In the genomic region with DNA sequence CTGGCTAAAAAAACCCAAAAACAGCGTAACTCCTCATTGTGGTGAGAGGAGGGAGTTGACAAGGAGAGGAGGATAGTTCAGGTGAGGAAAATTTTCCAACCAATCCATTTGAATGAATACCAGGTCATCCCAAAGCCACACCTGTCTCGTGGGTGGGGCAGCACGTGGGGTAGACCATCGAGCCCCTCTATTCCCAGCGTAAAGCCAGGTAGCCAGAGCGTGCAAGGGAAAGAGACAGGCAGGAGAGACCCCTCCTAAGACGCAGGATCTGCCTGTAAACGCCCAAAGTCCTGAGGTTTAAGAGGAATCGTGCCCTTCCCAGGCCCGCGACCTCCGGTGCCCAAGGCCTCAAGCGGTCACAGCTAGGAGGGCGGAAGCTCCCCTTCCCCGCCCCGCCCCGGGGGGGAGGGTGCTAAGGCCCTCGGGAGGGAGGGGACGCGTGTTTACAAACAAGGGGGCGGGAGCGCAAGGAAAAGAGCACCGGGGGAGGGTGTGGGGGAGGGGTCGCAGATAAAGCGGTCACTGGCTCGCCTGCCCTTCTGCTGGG, we compare ENCODE assay signal across 8 cellular contexts. TPM values are rescaled to one million over a fixed set of nuclear protein-coding genes. Genes with fewer than 3 reads are reported as not detected.
A peak's percentile ranks its signal among the peaks of the same experiment; 100 is the strongest.
DNase-seq lines count a peak whose midpoint lies in the region; ATAC-seq, FAIRE-seq and TF ChIP-seq lines count a peak whose summit lies in the region.

No MANE protein-coding gene starts in this region.

- DNase-seq in A673 (ENCODE audit: low spot score) (peak; percentile 77), GM18507 (ENCODE audit: extremely low spot score, insufficient read length, low read depth) (peak; percentile 69), NOMO-1 treated with DMSO at 0.1 percent for 48 hours (lab: John Stamatoyannopoulos, UW; ENCODE audit: unreplicated experiment) (peak; percentile 70), fibroblast of mammary gland (ENCODE audit: low read depth) (peak; percentile 55), neural progenitor cell (ENCODE audit: low spot score) (peak; percentile 92), tibial nerve (ENCODE audit: low spot score in 2 of 2) (no peak)
- DNase-seq in activated T-cell treated with anti-CD3 and anti-CD28 coated beads, Interleukin-2, amount 50 U/mL, for 48 hours = peak; percentile 84 to 85

- H3K4me3 ChIP-seq in A673 (ENCODE audit: low read depth, low read length, poor library complexity, severe bottlenecking) (peak overlapping the region; percentile 80), fibroblast of mammary gland (ENCODE audit: control insufficient read depth, low read depth, low read length) (peak overlapping the region; percentile 99), neural progenitor cell (peak overlapping the region; percentile 88), tibial nerve (peak overlapping the region; percentile 60 to 91 (median 84))

- peak overlapping the region; percentile 99 for H3K4me3 Mint-ChIP-seq in neural progenitor cell

- no peak for TF ChIP-seq CTCF in A673 (conservative IDR thresholded peaks at IDR 0.05; ENCODE audit: low read depth, low read length)
- TF ChIP-seq CTCF in fibroblast of mammary gland (conservative IDR thresholded peaks at IDR 0.05; ENCODE audit: control insufficient read depth, insufficient read depth, low read depth, low read length) = no peak
- no peak for TF ChIP-seq CTCF in neural progenitor cell (IDR thresholded peaks at IDR 0.05)
- no peak for TF ChIP-seq CTCF in tibial nerve (IDR thresholded peaks at IDR 0.05)

- H3K27me3 ChIP-seq in A673 (replicated peaks; ENCODE audit: insufficient read depth, low read depth, low read length, poor library complexity) (no peaks in the 10 kb centered on the region), neural progenitor cell (no peaks in the 10 kb centered on the region), tibial nerve (no peaks in the 10 kb centered on the region)

- TF ChIP-seq EP300 in tibial nerve (IDR thresholded peaks at IDR 0.05) = no peak

- FAIRE-seq in GM18507 (lab: Jason Lieb, UNC) = peak; percentile 41

- H3K9me3 Mint-ChIP-seq in neural progenitor cell = no peaks in the 10 kb centered on the region

- peak overlapping the region; percentile 97 for H2AFZ ChIP-seq in neural progenitor cell (replicated peaks)

- peak overlapping the region; percentile 93 for H3K9ac ChIP-seq in neural progenitor cell

- no peak for TF ChIP-seq POLR2A in tibial nerve (IDR thresholded peaks at IDR 0.05)

- H3K27ac ChIP-seq in A673 (ENCODE audit: low read depth, low read length, poor library complexity, severe bottlenecking) = peak overlapping the region; percentile 95
- H3K27ac ChIP-seq in neural progenitor cell = peak overlapping the region; percentile 94
- H3K27ac ChIP-seq in tibial nerve = peak overlapping the region; percentile 94 to 97 (median 96)

- peaks cover 27% of the 10 kb centered on the region for H3K79me2 ChIP-seq in neural progenitor cell (ENCODE audit: low read depth)

- peak; percentile 24 for ATAC-seq in HG03095 (IDR thresholded peaks at IDR 0.05; ENCODE audit: unreplicated experiment)

- CTCF ChIA-PET in A673 (lab: Charles Lee) = interaction anchor here (0.6 kb wide), 2 partner anchors 45 to 186 kb away, joined by 3 to 7 read pairs; no protein-coding TSS in a partner anchor

- POLR2A ChIA-PET in A673 (lab: Charles Lee; ENCODE audit: low non-redundant PET) = interaction anchor here (0.6 kb wide), 1 partner anchor 124 kb away, joined by 4 read pairs; a partner anchor contains a TSS

- H4K20me1 ChIP-seq in neural progenitor cell (ENCODE audit: low read depth) = peaks cover 73% of the 10 kb centered on the region

- H3K27me3 Mint-ChIP-seq in neural progenitor cell (ENCODE audit: insufficient read depth, low read depth) = peaks cover 16% of the 10 kb centered on the region

- H3K4me1 ChIP-seq in A673 (ENCODE audit: insufficient read depth, low read length, poor library complexity, severe bottlenecking) (peaks cover 20% of the 10 kb centered on the region), neural progenitor cell (peaks cover 17% of the 10 kb centered on the region), tibial nerve (peaks cover 3 to 82% (median 39%) of the 10 kb centered on the region in 4 donors)

- H3K27ac Mint-ChIP-seq in neural progenitor cell = peak overlapping the region; percentile 83

- no peaks in the 10 kb centered on the region for H3K9me3 ChIP-seq in A673 (ENCODE audit: low read depth, low read length, poor library complexity, severe bottlenecking)
- no peaks in the 10 kb centered on the region for H3K9me3 ChIP-seq in neural progenitor cell (ENCODE audit: low read depth)
- no peaks in the 10 kb centered on the region for H3K9me3 ChIP-seq in tibial nerve

- H3K4me2 ChIP-seq in neural progenitor cell = peak overlapping the region; percentile 99

- peaks cover 42% of the 10 kb centered on the region for H3K36me3 Mint-ChIP-seq in neural progenitor cell

- BruUV-seq in A673 (replicated peaks; lab: Mats Ljungman, UMichigan) = no TSS peak

- H3K4me1 Mint-ChIP-seq in neural progenitor cell = peaks cover 58% of the 10 kb centered on the region

- intact Hi-C loops in A673 (cut with micrococcal nuclease; ENCODE audit: unreplicated experiment) = loop anchor here (2.0 to 10.0 kb wide), 3 partner anchors 49 to 195 kb away; a partner anchor contains a TSS

- 3 to 6% methylated on average over 6 to 13 of the region's 26 CpGs for WGBS in tibial nerve, 2 donors

- peaks cover 54% of the 10 kb centered on the region for H3K36me3 ChIP-seq in A673 (ENCODE audit: insufficient read depth, low read length, poor library complexity, severe bottlenecking)
- no peaks in the 10 kb centered on the region for H3K36me3 ChIP-seq in neural progenitor cell
- H3K36me3 ChIP-seq in tibial nerve = peaks cover 0 to 51% (median 20%) of the 10 kb centered on the region in 3 donors

- H3F3A ChIP-seq in neural progenitor cell (ENCODE audit: low read depth) = peaks cover 53% of the 10 kb centered on the region

RNA-seq across cellular contexts. Expression of a gene that starts 0.7 kb away (rescaled TPM):
- total RNA-seq in A673 (2021) = 42.7 and 43.6 TPM in 2 replicates
- 10.2 and 21.7 TPM in 2 replicates for total RNA-seq in neural progenitor cell (ENCODE audit: low replicate concordance)
- total RNA-seq in tibial nerve = 10 to 100 TPM; 34.3 to 64.7 (median 43.9) TPM

RNA-seq across cellular contexts. Expression of a gene that starts 0.9 kb away (rescaled TPM):
- total RNA-seq in A673 (2021) = 119 and 124 TPM in 2 replicates
- 40.8 and 59.2 TPM in 2 replicates for total RNA-seq in neural progenitor cell (ENCODE audit: low replicate concordance)
- total RNA-seq in tibial nerve = 10 to 100 TPM; 45.4 to 61.3 (median 58.1) TPM

RNA-seq across cellular contexts. Expression of a gene that starts 4.7 kb away (rescaled TPM):
- total RNA-seq in A673 (2021) = 5.9 and 11.0 TPM in 2 replicates
- total RNA-seq in neural progenitor cell (ENCODE audit: low replicate concordance) = 4.8 and 9.5 TPM in 2 replicates
- 10 to 100 TPM; 10.0 to 33.9 (median 19.1) TPM for total RNA-seq in tibial nerve

RNA-seq across cellular contexts. Expression of a gene that starts 7.5 kb away (rescaled TPM):
- total RNA-seq in A673 (2021) (1.6 and 1.9 TPM in 2 replicates), neural progenitor cell (ENCODE audit: low replicate concordance) (0.49 and 0.99 TPM in 2 replicates), tibial nerve (1 to 10 TPM; 1.5 to 4.3 (median 2.9) TPM)

RNA-seq across cellular contexts. Expression of a gene that starts 8.5 kb away (rescaled TPM):
- total RNA-seq in A673 (2021) (43.3 and 47.5 TPM in 2 replicates), neural progenitor cell (ENCODE audit: low replicate concordance) (12.1 and 20.2 TPM in 2 replicates), tibial nerve (10 to 100 TPM; 16.1 to 25.2 (median 21.6) TPM)

Comparison
In these comparisons a context has a peak if more than half of its experiments do, and no peak if none do; other contexts are left out.
1. DNase-seq: peak in A673 (single experiment), GM18507 (single experiment), NOMO-1 treated with DMSO at 0.1 percent for 48 hours (single experiment), activated T-cell treated with anti-CD3 and anti-CD28 coated beads, Interleukin-2, amount 50 U/mL, for 48 hours (2 of 2), fibroblast of mammary gland (single experiment) and neural progenitor cell (single experiment); none in tibial nerve (0 of 2).
2. Peak in every context shown above with its lines, with median percentiles within 50 percentile points of each other: H3K27ac ChIP-seq and H3K4me3 ChIP-seq.